13 cellular contexts compared by ENCODE assay signal in the genomic region with DNA sequence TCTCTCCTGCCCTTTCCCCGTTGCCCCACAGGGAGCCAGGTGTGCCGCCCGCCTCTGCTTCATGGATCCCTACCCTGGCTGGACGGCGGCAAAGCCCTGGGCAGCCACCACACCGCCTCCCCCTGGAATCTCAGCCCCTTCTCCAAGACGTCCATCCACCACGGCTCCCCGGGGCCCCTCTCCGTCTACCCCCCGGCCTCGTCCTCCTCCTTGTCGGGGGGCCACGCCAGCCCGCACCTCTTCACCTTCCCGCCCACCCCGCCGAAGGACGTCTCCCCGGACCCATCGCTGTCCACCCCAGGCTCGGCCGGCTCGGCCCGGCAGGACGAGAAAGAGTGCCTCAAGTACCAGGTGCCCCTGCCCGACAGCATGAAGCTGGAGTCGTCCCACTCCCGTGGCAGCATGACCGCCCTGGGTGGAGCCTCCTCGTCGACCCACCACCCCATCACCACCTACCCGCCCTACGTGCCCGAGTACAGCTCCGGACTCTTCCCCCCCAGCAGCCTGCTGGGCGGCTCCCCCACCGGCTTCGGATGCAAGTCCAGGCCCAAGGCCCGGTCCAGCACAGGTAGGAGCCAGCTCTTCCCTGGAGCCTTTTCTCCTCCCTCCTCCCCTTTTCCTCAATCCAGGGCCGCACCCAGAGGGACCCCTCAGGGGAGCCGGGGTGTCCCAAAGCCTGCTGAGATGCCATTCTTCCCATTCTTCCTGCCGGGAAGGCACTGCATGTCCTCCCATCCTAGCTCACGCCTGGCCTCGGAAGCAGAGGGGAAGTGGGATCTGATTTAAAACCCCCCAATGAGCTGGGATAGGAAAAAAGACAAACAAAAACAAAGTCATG. TPM values are rescaled to one million over a fixed set of nuclear protein-coding genes. Genes with fewer than 3 reads are reported as not detected.
DNase-seq lines count a peak whose midpoint lies in the region; ATAC-seq and TF ChIP-seq lines count a peak whose summit lies in the region.
"Had no signal": no experiment of that assay in that cellular context is flagged by ENCODE, and none has a peak within 500 bp of the region (broad histone marks: within the 10 kb centered on the region; RNA-seq: fewer than 3 reads in every experiment).

No MANE protein-coding gene starts in this region.

- H4K12ac ChIP-seq in trophoblast cell (ENCODE audit: low read depth, low read length) = peak overlapping the region; percentile 59

- H3K27me3 ChIP-seq in RWPE2 (ENCODE audit: insufficient read depth, poor library complexity, severe bottlenecking) (no peaks in the 10 kb centered on the region), hepatocyte (peaks cover 77% of the 10 kb centered on the region), trophoblast cell (ENCODE audit: insufficient read depth, low read length) (no peaks in the 10 kb centered on the region)

- peaks cover 87% of the 10 kb centered on the region for H3K79me1 ChIP-seq in trophoblast cell (ENCODE audit: low read length)

- peak overlapping the region; percentile 94 for H3K4ac ChIP-seq in trophoblast cell (ENCODE audit: low read depth, low read length)

- DNase-seq in RWPE2 (ENCODE audit: low spot score) (no peak), hepatocyte (ENCODE audit: low spot score) (no peak), trophoblast cell (peak in 1 of 2 donors; percentile 18), OCI-M2 (lab: John Stamatoyannopoulos, UW; ENCODE audit: unreplicated experiment) (no peak), GM19238 (ENCODE audit: insufficient read length, low spot score) (no peak)
- no peak for DNase-seq in stimulated activated CD4-positive, alpha-beta T cell treated with anti-CD3 and anti-CD28 coated beads, Interleukin-4, amount 100 ng/mL, for 4 hours
- DNase-seq in stimulated activated CD4-positive, alpha-beta T cell treated with anti-CD3 and anti-CD28 coated beads, Interleukin-1b, Interleukin-23, amount 100 ng/mL, for 48 hours = no peak
- DNase-seq: activated CD4-positive, alpha-beta T cell treated with anti-CD3 and anti-CD28 coated beads, Interleukin-2, amount 50 U/mL, for 1 hour; anterior cingulate cortex; GM23248; stimulated activated naive CD4-positive, alpha-beta T cell treated with Interleukin-2 at 50 U/mL for 16 hours had no signal

- peak overlapping the region; percentile 27; the same call in 1 of the 2 replicates for H3K9ac ChIP-seq in ES-I3 (ENCODE audit: low read depth, low read length)
- H3K9ac ChIP-seq in trophoblast cell (ENCODE audit: low read length) = peak overlapping the region; percentile 52
- H3K9ac ChIP-seq: GM23248 had no signal

- peak overlapping the region; percentile 59 for H3K14ac ChIP-seq in trophoblast cell (ENCODE audit: low read length)

- no peak overlapping the region for H2BK12ac ChIP-seq in trophoblast cell (ENCODE audit: low read length)

- H3K79me2 ChIP-seq in hepatocyte = peaks cover 6% of the 10 kb centered on the region
- H3K79me2 ChIP-seq in trophoblast cell (ENCODE audit: control insufficient read depth, insufficient read depth, low read length, poor library complexity) = peaks cover 75% of the 10 kb centered on the region

- H3K9me2 ChIP-seq in hepatocyte (replicated peaks; ENCODE audit: insufficient read depth) = no peaks in the 10 kb centered on the region

- peak overlapping the region; percentile 37 for H2AK5ac ChIP-seq in trophoblast cell (ENCODE audit: low read length)

- H3K36me3 ChIP-seq in ES-I3 (ENCODE audit: insufficient read depth, low read length) (no peaks in the 10 kb centered on the region), RWPE2 (ENCODE audit: low read depth) (peaks cover 40% of the 10 kb centered on the region), hepatocyte (replicated peaks; ENCODE audit: insufficient read depth, low read depth) (no peaks in the 10 kb centered on the region), trophoblast cell (ENCODE audit: control insufficient read depth in 1 of 2, insufficient read depth in 2 of 2, low read length in 2 of 2) (peaks cover 55 to 62% of the 10 kb centered on the region in 2 experiments)

- peak overlapping the region; percentile 73 for H2BK5ac ChIP-seq in trophoblast cell (ENCODE audit: low read depth, low read length, poor library complexity)

- H2AFZ ChIP-seq in hepatocyte (no peak overlapping the region), trophoblast cell (ENCODE audit: insufficient read depth, low read length, poor library complexity) (no peak overlapping the region)
- H2AFZ ChIP-seq: GM23248 had no signal

- H4K8ac ChIP-seq in trophoblast cell (ENCODE audit: low read depth, low read length) = peak overlapping the region; percentile 9

- 69% methylated on average over 31 of the region's 45 CpGs for WGBS in hepatocyte (ENCODE audit: low lambda C conversion rate, missing lambda C conversion rate)
- WGBS in trophoblast cell (ENCODE audit: extremely low coverage, insufficient coverage, insufficient read length) = no CpG with 5 or more reads among the region's 45 CpGs

- peaks cover 38% of the 10 kb centered on the region for H3K4me1 ChIP-seq in ES-I3 (ENCODE audit: insufficient read depth, low read length)
- H3K4me1 ChIP-seq in RWPE2 (ENCODE audit: insufficient read depth, poor library complexity, severe bottlenecking) = peaks cover 8% of the 10 kb centered on the region
- H3K4me1 ChIP-seq in hepatocyte (ENCODE audit: insufficient read depth) = peaks cover 19% of the 10 kb centered on the region
- peaks cover 32 to 40% of the 10 kb centered on the region in 2 experiments for H3K4me1 ChIP-seq in trophoblast cell (ENCODE audit: control insufficient read depth in 1 of 2, insufficient read depth in 2 of 2, low read length in 2 of 2)

- no peak for TF ChIP-seq CTCF in RWPE2 (IDR thresholded peaks at IDR 0.05; ENCODE audit: poor library complexity, severe bottlenecking)
- no peak for TF ChIP-seq CTCF in hepatocyte (IDR thresholded peaks at IDR 0.05; ENCODE audit: poor library complexity)

- no peak overlapping the region for H3K23ac ChIP-seq in trophoblast cell (ENCODE audit: low read length)

- peak overlapping the region; percentile 46 for H4K91ac ChIP-seq in trophoblast cell (ENCODE audit: low read depth, low read length)

- peak overlapping the region; percentile 70 for H3K4me2 ChIP-seq in hepatocyte
- peak overlapping the region; percentile 71 for H3K4me2 ChIP-seq in trophoblast cell (ENCODE audit: low read length)

- H3K27ac ChIP-seq in RWPE2 (ENCODE audit: poor library complexity, severe bottlenecking) (peak overlapping the region; percentile 78), hepatocyte (no peak overlapping the region), trophoblast cell (ENCODE audit: low read depth, low read length) (peak overlapping the region; percentile 99)
- H3K27ac ChIP-seq: GM23248, SK-N-MC had no signal

- peak overlapping the region; percentile 61 for H3K4me3 ChIP-seq in RWPE2 (ENCODE audit: severe bottlenecking)
- H3K4me3 ChIP-seq in hepatocyte = no peak overlapping the region
- H3K4me3 ChIP-seq in trophoblast cell (ENCODE audit: low read depth, low read length) = peak overlapping the region; percentile 64
- H3K4me3 ChIP-seq: GM23248, SK-N-MC had no signal

- ATAC-seq in RWPE2 (ENCODE audit: low read depth) = peak; percentile 2; the same call in 1 of the 3 replicates

- peak overlapping the region; percentile 27 for H2BK120ac ChIP-seq in trophoblast cell (ENCODE audit: insufficient read depth, low read length, poor library complexity)

- no peaks in the 10 kb centered on the region for H4K20me1 ChIP-seq in hepatocyte (ENCODE audit: insufficient read depth, poor library complexity, severe bottlenecking)

- peak overlapping the region; percentile 71 for H3K18ac ChIP-seq in trophoblast cell (ENCODE audit: low read length)

- H3K9me3 ChIP-seq in ES-I3 (ENCODE audit: control insufficient read depth, insufficient read depth, low read length) (no peaks in the 10 kb centered on the region; the same call in 1 of the 2 replicates), RWPE2 (ENCODE audit: severe bottlenecking) (no peaks in the 10 kb centered on the region), hepatocyte (ENCODE audit: low read depth) (no peaks in the 10 kb centered on the region), trophoblast cell (ENCODE audit: insufficient read depth, low read depth, low read length) (no peaks in the 10 kb centered on the region)

RNA-seq across cellular contexts. Expression of a gene that starts 4.0 kb away (rescaled TPM):
- 0.96 and 2.4 TPM in 2 replicates for total RNA-seq in hepatocyte
- 15.4 and 27.1 TPM in 2 replicates for polyA plus RNA-seq in hepatocyte
- 366 and 392 TPM in 2 replicates for polyA plus RNA-seq in trophoblast cell (2013)
- total RNA-seq: GM23248 had no signal
- polyA plus RNA-seq: GM23248 had no signal
